In the genomic region with DNA sequence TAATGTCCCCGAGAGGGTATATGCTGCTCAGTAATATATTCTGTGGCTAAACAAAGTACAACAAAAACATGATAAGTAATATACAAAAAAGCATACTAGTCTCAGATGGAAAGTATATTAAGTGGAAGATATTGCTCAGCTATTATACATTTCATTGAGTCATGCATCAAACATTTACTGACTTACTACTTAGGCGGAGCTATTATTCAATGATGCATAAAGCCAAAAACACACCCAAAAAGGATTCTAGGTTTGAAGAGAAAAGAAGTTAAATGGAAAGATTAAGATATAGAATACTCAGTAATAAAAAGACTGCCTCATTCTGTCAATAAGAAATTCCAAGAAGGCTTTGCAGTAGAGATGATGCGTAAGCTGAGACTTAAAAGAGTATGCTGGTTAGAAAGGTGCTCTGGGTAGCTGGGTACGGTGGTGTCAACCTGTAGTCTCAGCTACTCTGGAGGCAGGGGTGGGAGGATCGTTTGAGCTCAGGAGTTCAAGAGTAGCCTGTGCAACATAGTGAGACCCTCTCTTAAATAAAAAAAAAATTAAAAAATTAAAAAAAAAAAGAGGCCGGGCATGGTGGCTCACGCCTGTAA, we compare ENCODE assay signal across 16 cellular contexts. TPM values are rescaled to one million over a fixed set of nuclear protein-coding genes. Genes with fewer than 3 reads are reported as not detected.
A peak's percentile ranks its signal among the peaks of the same experiment; 100 is the strongest.
DNase-seq lines count a peak whose midpoint lies in the region; ATAC-seq and TF ChIP-seq lines count a peak whose summit lies in the region.
"Had no signal": no experiment of that assay in that cellular context is flagged by ENCODE, and none has a peak within 500 bp of the region (broad histone marks: within the 10 kb centered on the region; RNA-seq: fewer than 3 reads in every experiment).

No MANE protein-coding gene starts in this region.

- H3K4me3 ChIP-seq in testis: no peak overlapping the region
- H3K4me3 ChIP-seq: gastrocnemius medialis had no signal

- peaks cover 83% of the 10 kb centered on the region for H3K36me3 Mint-ChIP-seq in activated CD4-positive, alpha-beta T cell treated with anti-CD3 and anti-CD28 coated beads for 36 hours (ENCODE audit: low read depth)
- H3K36me3 Mint-ChIP-seq in central memory CD8-positive, alpha-beta T cell (ENCODE audit: insufficient read depth): peaks cover 88% of the 10 kb centered on the region

- DNase-seq in activated CD4-positive, alpha-beta T cell treated with anti-CD3 and anti-CD28 coated beads for 36 hours: no peak
- no peak for DNase-seq in activated CD4-positive, alpha-beta T cell treated with anti-CD3 and anti-CD28 coated beads, Interleukin-2, amount 50 U/mL, for 48 hours
- DNase-seq in RKO (ENCODE audit: low spot score): peak; percentile 40
- no peak for DNase-seq in central memory CD8-positive, alpha-beta T cell (ENCODE audit: low spot score in 2 of 2)
- DNase-seq in renal cortical epithelial cell (ENCODE audit: low read depth): peak; percentile 60
- no peak for DNase-seq in A172 (ENCODE audit: low spot score)
- DNase-seq in DMS 273 treated with DMSO at 0.1 percent for 48 hours (lab: John Stamatoyannopoulos, UW): no peak
- no peak for DNase-seq in testis
- DNase-seq: DMS79 treated with DMSO at 0.1 percent for 48 hours, gastrocnemius medialis, H7, NCI-H1105 treated with DMSO at 0.1 percent for 48 hours, NCI-H510A treated with DMSO at 0.1 percent for 48 hours had no signal

- CTCF ChIA-PET in activated CD4-positive, alpha-beta T cell treated with anti-CD3 and anti-CD28 coated beads for 36 hours (lab: Charles Lee): interaction anchor here (0.6 to 2.3 kb wide), 7 partner anchors 13 to 135 kb away, joined by 3 to 8 read pairs (median 4); no protein-coding TSS in a partner anchor

- H3K27me3 ChIP-seq in testis: no peaks in the 10 kb centered on the region
- H3K27me3 ChIP-seq: gastrocnemius medialis had no signal

- POLR2A ChIA-PET in activated CD4-positive, alpha-beta T cell treated with anti-CD3 and anti-CD28 coated beads for 36 hours (lab: Charles Lee): interaction anchor here (0.5 to 1.4 kb wide), 4 partner anchors 43 to 819 kb away, joined by 3 to 7 read pairs (median 4); no protein-coding TSS in a partner anchor

- intact Hi-C loops in activated CD4-positive, alpha-beta T cell treated with anti-CD3 and anti-CD28 coated beads for 36 hours (cut with DNase I, micrococcal nuclease): loop anchor here (1.0 to 5.0 kb wide), 5 partner anchors 10 to 133 kb away; no protein-coding TSS in a partner anchor
- intact Hi-C loops in testis (cut with DNase I; ENCODE audit: low total_unique reads): no loop called here

- peak; percentile 62 for ATAC-seq in activated CD4-positive, alpha-beta T cell treated with anti-CD3 and anti-CD28 coated beads for 36 hours
- ATAC-seq in central memory CD8-positive, alpha-beta T cell (replicated peaks; ENCODE audit: extremely low read depth, poor library complexity, severe bottlenecking): no peak
- ATAC-seq: gastrocnemius medialis, Right ventricle myocardium inferior had no signal

- no peaks in the 10 kb centered on the region for H3K27me3 Mint-ChIP-seq in activated CD4-positive, alpha-beta T cell treated with anti-CD3 and anti-CD28 coated beads for 36 hours
- no peaks in the 10 kb centered on the region for H3K27me3 Mint-ChIP-seq in central memory CD8-positive, alpha-beta T cell
- H3K27me3 Mint-ChIP-seq: dendritic cell treated with granulocyte-macrophage colony-stimulating factor and Interleukin-4, amounts not matched to agents 40 ng/mL and 50 ng/mL, for 4 days; type B pancreatic cell had no signal

- no peaks in the 10 kb centered on the region for H3K36me3 ChIP-seq in testis (ENCODE audit: low read depth, missing control alignments)

- H3K9me3 ChIP-seq in testis: no peaks in the 10 kb centered on the region
- H3K9me3 ChIP-seq: gastrocnemius medialis had no signal

- H3K27ac Mint-ChIP-seq in activated CD4-positive, alpha-beta T cell treated with anti-CD3 and anti-CD28 coated beads for 36 hours: peak overlapping the region; percentile 87
- peak overlapping the region; percentile 50 for H3K27ac Mint-ChIP-seq in central memory CD8-positive, alpha-beta T cell (ENCODE audit: low read depth)
- H3K27ac Mint-ChIP-seq: type B pancreatic cell had no signal

- H3K4me1 ChIP-seq in testis: no peaks in the 10 kb centered on the region
- H3K4me1 ChIP-seq: gastrocnemius medialis had no signal

- H3K4me1 Mint-ChIP-seq in activated CD4-positive, alpha-beta T cell treated with anti-CD3 and anti-CD28 coated beads for 36 hours: peaks cover 68% of the 10 kb centered on the region
- peaks cover 47% of the 10 kb centered on the region for H3K4me1 Mint-ChIP-seq in central memory CD8-positive, alpha-beta T cell

- H3K27ac ChIP-seq in testis: no peak overlapping the region
- H3K27ac ChIP-seq: gastrocnemius medialis had no signal

- no peak for TF ChIP-seq CTCF in testis (IDR thresholded peaks at IDR 0.05)

- WGBS in testis, 2 donors: 87 to 95% methylated on average over 7 of the region's 7 CpGs

- no peak for TF ChIP-seq POLR2A in testis (IDR thresholded peaks at IDR 0.05)

- H3K4me3 Mint-ChIP-seq in activated CD4-positive, alpha-beta T cell treated with anti-CD3 and anti-CD28 coated beads for 36 hours: peak overlapping the region; percentile 39
- peak overlapping the region; percentile 56 for H3K4me3 Mint-ChIP-seq in central memory CD8-positive, alpha-beta T cell
- H3K4me3 Mint-ChIP-seq: dendritic cell treated with granulocyte-macrophage colony-stimulating factor and Interleukin-4, amounts not matched to agents 40 ng/mL and 50 ng/mL, for 4 days; type B pancreatic cell had no signal

- H3K9me3 Mint-ChIP-seq in activated CD4-positive, alpha-beta T cell treated with anti-CD3 and anti-CD28 coated beads for 36 hours (ENCODE audit: low read depth): no peaks in the 10 kb centered on the region
- no peaks in the 10 kb centered on the region for H3K9me3 Mint-ChIP-seq in central memory CD8-positive, alpha-beta T cell
- H3K9me3 Mint-ChIP-seq: dendritic cell treated with granulocyte-macrophage colony-stimulating factor and Interleukin-4, amounts not matched to agents 40 ng/mL and 50 ng/mL, for 4 days; type B pancreatic cell had no signal

RNA-seq across cellular contexts. Expression of gene STK17B, which starts 27.6 kb away (rescaled TPM):
- 100 to 1,000 TPM; 159 to 178 TPM for total RNA-seq in activated CD4-positive, alpha-beta T cell treated with anti-CD3 and anti-CD28 coated beads for 36 hours
- total RNA-seq in renal cortical epithelial cell (21.5 and 32.8 TPM in 2 replicates), testis (10 to 100 TPM; 10.4 to 10.6 TPM)
- 19.5 and 20.5 TPM in 2 replicates for total RNA-seq in A172 (2014; rRNA removed; shearing (Covaris generic))
- 18.1 TPM for polyA plus RNA-seq in testis (ENCODE audit: insufficient read depth, low read depth, low replicate concordance)

Comparison
In these comparisons a context has a peak if more than half of its experiments do, and no peak if none do; other contexts are left out.
1. DNase-seq: peak in RKO (single experiment) and renal cortical epithelial cell (single experiment); none in activated CD4-positive, alpha-beta T cell treated with anti-CD3 and anti-CD28 coated beads for 36 hours (single experiment), activated CD4-positive, alpha-beta T cell treated with anti-CD3 and anti-CD28 coated beads, Interleukin-2, amount 50 U/mL, for 48 hours (0 of 2), central memory CD8-positive, alpha-beta T cell (0 of 2), A172 (single experiment), DMS 273 treated with DMSO at 0.1 percent for 48 hours (single experiment) and testis (single experiment).